ENCODE assay signal across 11 cellular contexts in genomic region chr2:156455366-156455975, GRCh38. TPM values are rescaled to one million over a fixed set of nuclear protein-coding genes. Genes with fewer than 3 reads are reported as not detected.
DNase-seq lines count a peak whose midpoint lies in the region; FAIRE-seq and TF ChIP-seq lines count a peak whose summit lies in the region.
"Had no signal": no experiment of that assay in that cellular context is flagged by ENCODE, and none has a peak within 500 bp of the region (broad histone marks: within the 10 kb centered on the region; RNA-seq: fewer than 3 reads in every experiment).

No MANE protein-coding gene starts in this region.

- intact Hi-C loops in PC-9 (cut with micrococcal nuclease; ENCODE audit: unreplicated experiment): no loop called here
- intact Hi-C loops in thyroid gland (cut with DNase I): no loop called here
- intact Hi-C loops in left ventricle myocardium inferior (cut with micrococcal nuclease): no loop called here

- H3K4me2 ChIP-seq in PC-9: peak overlapping the region; percentile 62
- peak overlapping the region; percentile 2 for H3K4me2 ChIP-seq in keratinocyte (ENCODE audit: control insufficient read depth, extremely low read depth, insufficient read depth, low read depth, low read length)

- H3K9ac ChIP-seq in keratinocyte (ENCODE audit: control insufficient read depth, extremely low read depth, insufficient read depth, low read length): no peak overlapping the region

- DNase-seq in EL (peak; percentile 38), H4 (ENCODE audit: low spot score) (peak; percentile 29), PC-9 (peak in 1 of 2 experiments; percentile 78), keratinocyte (ENCODE audit: low read depth, low spot score) (no peak), medulla oblongata (ENCODE audit: extremely low spot score) (no peak), thyroid gland (no peak), HEK293T (ENCODE audit: extremely low spot score) (no peak), left ventricle myocardium inferior (no peak)
- DNase-seq: DND-41, glutamatergic neuron, NCI-H1930 had no signal

- peaks cover 22% of the 10 kb centered on the region for H3K4me1 ChIP-seq in PC-9 (replicated peaks; ENCODE audit: insufficient read depth)
- peaks cover 20% of the 10 kb centered on the region for H3K4me1 ChIP-seq in keratinocyte (ENCODE audit: control insufficient read depth, extremely low read depth, insufficient read depth, low read length)
- peaks cover 24 to 38% of the 10 kb centered on the region in 2 donors for H3K4me1 ChIP-seq in thyroid gland
- H3K4me1 ChIP-seq in left ventricle myocardium inferior: peaks cover 36% of the 10 kb centered on the region

- H2AFZ ChIP-seq in PC-9 (peak overlapping the region; percentile 5; the same call in 1 of the 2 replicates), keratinocyte (ENCODE audit: control insufficient read depth, low read length) (no peak overlapping the region)

- H3K9me3 ChIP-seq in PC-9 (ENCODE audit: insufficient read depth, low read depth) (no peaks in the 10 kb centered on the region), keratinocyte (ENCODE audit: control insufficient read depth, low read depth, low read length) (no peaks in the 10 kb centered on the region), thyroid gland (no peaks in the 10 kb centered on the region), left ventricle myocardium inferior (replicated peaks) (no peaks in the 10 kb centered on the region)

- H3K27me3 ChIP-seq in PC-9 (ENCODE audit: insufficient read depth, low read depth): no peaks in the 10 kb centered on the region
- H3K27me3 ChIP-seq in keratinocyte (ENCODE audit: control insufficient read depth, extremely low read depth, insufficient read depth, low read length): no peaks in the 10 kb centered on the region
- H3K27me3 ChIP-seq in thyroid gland: no peaks in the 10 kb centered on the region
- H3K27me3 ChIP-seq in left ventricle myocardium inferior (ENCODE audit: low read depth): no peaks in the 10 kb centered on the region

- no peak for TF ChIP-seq POLR2A in thyroid gland (IDR thresholded peaks at IDR 0.05)

- H3K9me2 ChIP-seq in PC-9 (ENCODE audit: insufficient read depth): no peaks in the 10 kb centered on the region

- BruUV-seq in PC-9 (replicated peaks; lab: Mats Ljungman, UMichigan): no TSS peak

- peaks cover 20% of the 10 kb centered on the region; the same call in 1 of the 2 replicates for H3K79me2 ChIP-seq in PC-9 (ENCODE audit: low read depth)
- H3K79me2 ChIP-seq in keratinocyte (ENCODE audit: control insufficient read depth, insufficient read depth, low read length): peaks cover 56% of the 10 kb centered on the region

- H4K20me1 ChIP-seq in PC-9 (ENCODE audit: insufficient read depth): no peaks in the 10 kb centered on the region
- H4K20me1 ChIP-seq in keratinocyte (ENCODE audit: control insufficient read depth, extremely low read depth, insufficient read depth, low read length): no peaks in the 10 kb centered on the region

- H3K9me1 ChIP-seq in keratinocyte (ENCODE audit: control insufficient read depth, extremely low read depth, insufficient read depth, low read length): no peaks in the 10 kb centered on the region

- WGBS in thyroid gland, 2 donors: 89 to 94% methylated on average over 2 of the region's 2 CpGs

- no peak for FAIRE-seq in keratinocyte (lab: Jason Lieb, UNC)

- H3K4me3 ChIP-seq in PC-9 (no peak overlapping the region), keratinocyte (ENCODE audit: control insufficient read depth in 2 of 3, extremely low read depth in 1 of 3, insufficient read depth in 2 of 3, low read depth in 1 of 3, low read length in 3 of 3) (no peak overlapping the region), thyroid gland (replicated peaks in 1 of 3) (no peak overlapping the region), left ventricle myocardium inferior (no peak overlapping the region)

- H3F3A ChIP-seq in PC-9 (ENCODE audit: insufficient read depth, low read depth): peaks cover 14% of the 10 kb centered on the region; the same call in 1 of the 2 replicates

- CTCF ChIA-PET in PC-9 (lab: Charles Lee) (no interaction called here), HEK293T (lab: Yijun Ruan, JAX) (no interaction called here)

- POLR2A ChIA-PET in PC-9 (lab: Charles Lee; ENCODE audit: unreplicated experiment): no interaction called here
- POLR2A ChIA-PET in HEK293T (lab: Yijun Ruan, JAX): no interaction called here

- H3K27ac ChIP-seq in PC-9 (peak overlapping the region; percentile 93), keratinocyte (ENCODE audit: control insufficient read depth, insufficient read depth, low read length) (peak overlapping the region; percentile 42), thyroid gland (no peak overlapping the region), left ventricle myocardium inferior (replicated peaks) (no peak overlapping the region)

- dilution Hi-C loops in keratinocyte (cut with MboI; ENCODE audit: extremely low pct_ligation_motif_present, low sequenced_read_pairs): no loop called here

- TF ChIP-seq CTCF in PC-9 (conservative IDR thresholded peaks at IDR 0.05): no peak
- no peak for TF ChIP-seq CTCF in keratinocyte (optimal IDR thresholded peaks at IDR 0.05 in 1 of 3, IDR thresholded peaks at IDR 0.05 in 1 of 3, conservative IDR thresholded peaks at IDR 0.05 in 1 of 3; ENCODE audit: extremely low read depth in 1 of 3, insufficient read depth in 2 of 3, low read length in 3 of 3)
- TF ChIP-seq CTCF in thyroid gland (IDR thresholded peaks at IDR 0.05): no peak
- TF ChIP-seq CTCF in left ventricle myocardium inferior (IDR thresholded peaks at IDR 0.05; ENCODE audit: borderline replicate concordance): no peak

- H3K36me3 ChIP-seq in PC-9 (ENCODE audit: low read depth) (no peaks in the 10 kb centered on the region), keratinocyte (ENCODE audit: control insufficient read depth in 2 of 2, extremely low read depth in 1 of 2, insufficient read depth in 2 of 2, low read length in 2 of 2) (no peaks in the 10 kb centered on the region), thyroid gland (no peaks in the 10 kb centered on the region), left ventricle myocardium inferior (no peaks in the 10 kb centered on the region)

TF ChIP-seq in HEK293T, 16 proteins besides CTCF, POLR2A, EP300 and RAD21:
- TF ChIP-seq SUZ12 (IDR thresholded peaks at IDR 0.05) (no peak), PKNOX1 (IDR thresholded peaks at IDR 0.05) (no peak), SP1 (IDR thresholded peaks at IDR 0.05) (no peak), TARDBP (IDR thresholded peaks at IDR 0.05) (no peak), ZNF384 (IDR thresholded peaks at IDR 0.05) (no peak), FOXM1 (IDR thresholded peaks at IDR 0.05; ENCODE audit: borderline replicate concordance) (no peak), FOXA1 (IDR thresholded peaks at IDR 0.05) (no peak), HDGF (IDR thresholded peaks at IDR 0.05; ENCODE audit: borderline replicate concordance) (no peak), ELF4 (IDR thresholded peaks at IDR 0.05) (no peak), FOXK2 (IDR thresholded peaks at IDR 0.05) (no peak), NFRKB (IDR thresholded peaks at IDR 0.05) (no peak)
TF ChIP-seq in HEK293T: peak in this region for 0.

RNA-seq across cellular contexts. Expression of gene GPD2, which starts 19.3 kb away (rescaled TPM):
- total RNA-seq in H4 (2014; rRNA removed; shearing (Covaris generic)): 72.2 and 84.6 TPM in 2 replicates
- 47.1 and 67.8 TPM in 2 replicates for total RNA-seq in PC-9 (2021)
- 16.3 to 27.6 TPM (median 18.3 TPM) in 3 replicates for polyA plus RNA-seq in keratinocyte
- 30.8 TPM for polyA plus RNA-seq in keratinocyte (2011; ENCODE audit: low read depth)
- polyA plus RNA-seq in keratinocyte (2011; cell fraction: cytosol; rRNA removed): 11.1 and 14.2 TPM in 2 replicates
- 21.7 and 34.2 TPM in 2 replicates for polyA plus RNA-seq in keratinocyte (2011; cell fraction: nucleus; rRNA removed)
- polyA plus RNA-seq in keratinocyte (2012; ENCODE audit: low replicate concordance): 11.5 and 27.7 TPM in 2 replicates
- 30.6 to 87.4 TPM (median 49.5 TPM) in 3 replicates for polyA minus RNA-seq in keratinocyte
- polyA minus RNA-seq in keratinocyte (2011; cell fraction: cytosol; rRNA and poly(A)+ RNA removed): 26.9 TPM
- polyA minus RNA-seq in keratinocyte (2011; cell fraction: nucleus; rRNA and poly(A)+ RNA removed): 45.5 and 76.5 TPM in 2 replicates
- 100 to 1,000 TPM in 2 of 4 donors, 10 to 100 TPM in 2; 78.0 to 127 (median 105) TPM for total RNA-seq in thyroid gland
- 14.4 TPM for total RNA-seq in left ventricle myocardium inferior

Comparison
In these comparisons a context has a peak if more than half of its experiments do, and no peak if none do; other contexts are left out.
1. DNase-seq: peak in EL (single experiment) and H4 (single experiment); none in keratinocyte (single experiment), medulla oblongata (single experiment), thyroid gland (0 of 2), HEK293T (single experiment) and left ventricle myocardium inferior (single experiment).
2. H3K27ac ChIP-seq: peak in PC-9 (single experiment) and keratinocyte (single experiment); none in thyroid gland (0 of 3) and left ventricle myocardium inferior (single experiment).